In the genomic region with DNA sequence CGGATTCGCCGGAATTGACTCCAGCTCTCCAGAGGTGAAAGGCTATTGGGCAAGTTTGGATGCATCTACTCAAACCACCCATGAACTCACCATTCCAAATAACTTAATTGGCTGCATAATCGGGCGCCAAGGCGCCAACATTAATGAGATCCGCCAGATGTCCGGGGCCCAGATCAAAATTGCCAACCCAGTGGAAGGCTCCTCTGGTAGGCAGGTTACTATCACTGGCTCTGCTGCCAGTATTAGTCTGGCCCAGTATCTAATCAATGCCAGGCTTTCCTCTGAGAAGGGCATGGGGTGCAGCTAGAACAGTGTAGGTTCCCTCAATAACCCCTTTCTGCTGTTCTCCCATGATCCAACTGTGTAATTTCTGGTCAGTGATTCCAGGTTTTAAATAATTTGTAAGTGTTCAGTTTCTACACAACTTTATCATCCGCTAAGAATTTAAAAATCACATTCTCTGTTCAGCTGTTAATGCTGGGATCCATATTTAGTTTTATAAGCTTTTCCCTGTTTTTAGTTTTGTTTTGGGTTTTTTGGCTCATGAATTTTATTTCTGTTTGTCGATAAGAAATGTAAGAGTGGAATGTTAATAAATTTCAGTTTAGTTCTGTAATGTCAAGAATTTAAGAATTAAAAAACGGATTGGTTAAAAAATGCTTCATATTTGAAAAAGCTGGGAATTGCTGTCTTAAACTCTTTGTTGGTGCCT, we compare ENCODE assay signal across 8 cellular contexts. TPM values are rescaled to one million over a fixed set of nuclear protein-coding genes. Genes with fewer than 3 reads are reported as not detected.
A peak's percentile ranks its signal among the peaks of the same experiment; 100 is the strongest.
DNase-seq lines count a peak whose midpoint lies in the region; ATAC-seq and TF ChIP-seq lines count a peak whose summit lies in the region.

No MANE protein-coding gene starts in this region.

- H3K4me3 ChIP-seq in AG04449 (ENCODE audit: low read depth, low read length): peak overlapping the region; percentile 83
- peak overlapping the region; percentile 96 for H3K4me3 ChIP-seq in HFF-Myc (replicated peaks; ENCODE audit: low read depth, low read length)
- peak overlapping the region; percentile 87 for H3K4me3 ChIP-seq in iPS-18a (ENCODE audit: low read length)
- peak overlapping the region; percentile 68 for H3K4me3 ChIP-seq in suprapubic skin

- H3K36me3 Mint-ChIP-seq in activated CD8-positive, alpha-beta T cell treated with anti-CD3 and anti-CD28 coated beads, Interleukin-2, amount 10 ng/mL, durations not matched to agents 7 days and 5 days (ENCODE audit: low read depth): peaks cover 58% of the 10 kb centered on the region

- no peaks in the 10 kb centered on the region for H3K27me3 ChIP-seq in iPS-18a (ENCODE audit: control insufficient read depth, insufficient read depth, low read length)
- no peaks in the 10 kb centered on the region for H3K27me3 ChIP-seq in suprapubic skin

- ATAC-seq in activated CD8-positive, alpha-beta T cell treated with anti-CD3 and anti-CD28 coated beads, Interleukin-2, amount 10 ng/mL, durations not matched to agents 7 days and 5 days: no peak
- ATAC-seq in activated CD4-positive, CD25-positive, alpha-beta regulatory T cell treated with anti-CD3 and anti-CD28 coated beads, Interleukin-2, amount 50 U/mL, for 24 hours: no peak

- H3K36me3 ChIP-seq in iPS-18a (ENCODE audit: control insufficient read depth, low read depth, low read length) (peaks cover 18% of the 10 kb centered on the region), suprapubic skin (peaks cover under 1% of the 10 kb centered on the region)

- peaks cover 4% of the 10 kb centered on the region for H3K9me3 Mint-ChIP-seq in activated CD8-positive, alpha-beta T cell treated with anti-CD3 and anti-CD28 coated beads, Interleukin-2, amount 10 ng/mL, durations not matched to agents 7 days and 5 days (ENCODE audit: insufficient read depth)

- no peak for TF ChIP-seq POLR2A in suprapubic skin (IDR thresholded peaks at IDR 0.05)

- H3K4me1 ChIP-seq in iPS-18a (ENCODE audit: control insufficient read depth, low read depth, low read length): peaks cover 34% of the 10 kb centered on the region
- H3K4me1 ChIP-seq in suprapubic skin: peaks cover 45% of the 10 kb centered on the region

- peak overlapping the region; percentile 100 for H3K27ac Mint-ChIP-seq in activated CD8-positive, alpha-beta T cell treated with anti-CD3 and anti-CD28 coated beads, Interleukin-2, amount 10 ng/mL, durations not matched to agents 7 days and 5 days

- H3K4me1 Mint-ChIP-seq in activated CD8-positive, alpha-beta T cell treated with anti-CD3 and anti-CD28 coated beads, Interleukin-2, amount 10 ng/mL, durations not matched to agents 7 days and 5 days (ENCODE audit: low read depth): peaks cover 56% of the 10 kb centered on the region

- POLR2A ChIA-PET in AG04449 (lab: Yijun Ruan, JAX): interaction anchor here (0.6 to 1.8 kb wide), 8 partner anchors 15 to 174 kb away, joined by 3 to 14 read pairs (median 4); partner anchors contain the start of genes C2orf42, MXD1 and PCYOX1
- POLR2A ChIA-PET in activated CD8-positive, alpha-beta T cell treated with anti-CD3 and anti-CD28 coated beads, Interleukin-2, amount 10 ng/mL, durations not matched to agents 7 days and 5 days (lab: Charles Lee): interaction anchor here (0.8 to 14.2 kb wide), 12 partner anchors 16 to 205 kb away, joined by 3 to 370 read pairs (median 7); partner anchors contain the start of genes C2orf42 and SNRPG

- H3K9me3 ChIP-seq in iPS-18a (ENCODE audit: control insufficient read depth, low read depth, low read length) (no peaks in the 10 kb centered on the region), suprapubic skin (no peaks in the 10 kb centered on the region)

- H3K9ac ChIP-seq in iPS-18a (ENCODE audit: low read length): peak overlapping the region; percentile 99

- TF ChIP-seq CTCF in AG04449 (IDR thresholded peaks at IDR 0.05; ENCODE audit: insufficient read depth, low read length, missing control alignments) (no peak), HFF-Myc (IDR thresholded peaks at IDR 0.05; ENCODE audit: low read depth, low read length, missing control alignments) (no peak), suprapubic skin (IDR thresholded peaks at IDR 0.05) (no peak)

- no peaks in the 10 kb centered on the region for H3K27me3 Mint-ChIP-seq in activated CD8-positive, alpha-beta T cell treated with anti-CD3 and anti-CD28 coated beads, Interleukin-2, amount 10 ng/mL, durations not matched to agents 7 days and 5 days (ENCODE audit: low read depth)

- peak overlapping the region; percentile 97 for H3K4me3 Mint-ChIP-seq in activated CD8-positive, alpha-beta T cell treated with anti-CD3 and anti-CD28 coated beads, Interleukin-2, amount 10 ng/mL, durations not matched to agents 7 days and 5 days

- CTCF ChIA-PET in AG04449 (lab: Yijun Ruan, JAX): interaction anchor here (0.6 to 6.9 kb wide), 11 partner anchors 15 to 214 kb away, joined by 3 to 50 read pairs (median 4); partner anchors contain the start of genes FAM136A and MXD1
- CTCF ChIA-PET in activated CD8-positive, alpha-beta T cell treated with anti-CD3 and anti-CD28 coated beads, Interleukin-2, amount 10 ng/mL, durations not matched to agents 7 days and 5 days (lab: Charles Lee): interaction anchor here (0.7 to 3.7 kb wide), 9 partner anchors 33 to 176 kb away, joined by 3 to 14 read pairs (median 6); no protein-coding TSS in a partner anchor

- TF ChIP-seq EP300 in suprapubic skin (IDR thresholded peaks at IDR 0.05): no peak

- H3K27ac ChIP-seq in iPS-18a (ENCODE audit: low read length) (peak overlapping the region; percentile 95), suprapubic skin (peak overlapping the region; percentile 99)

- under 1% methylated on average over 9 of the region's 11 CpGs for WGBS in suprapubic skin

- no peak for DNase-seq in AG04449 (ENCODE audit: low read depth, low spot score)
- DNase-seq in HFF-Myc (ENCODE audit: extremely low read depth, low read depth): no peak
- no peak for DNase-seq in activated CD8-positive, alpha-beta T cell treated with anti-CD3 and anti-CD28 coated beads, Interleukin-2, amount 10 ng/mL, durations not matched to agents 7 days and 5 days
- DNase-seq in suprapubic skin (ENCODE audit: low spot score in 2 of 2): peak in 1 of 2 donors; percentile 78
- no peak for DNase-seq in RPMI8226
- DNase-seq in NCI-H345 (lab: John Stamatoyannopoulos, UW): no peak

RNA-seq across cellular contexts. Expression of gene PCBP1, which starts 1.4 kb away (rescaled TPM):
- 100 to 1,000 TPM; 516 to 518 TPM for total RNA-seq in activated CD8-positive, alpha-beta T cell treated with anti-CD3 and anti-CD28 coated beads, Interleukin-2, amount 10 ng/mL, durations not matched to agents 7 days and 5 days
- total RNA-seq in suprapubic skin: 100 to 1,000 TPM; 189 to 236 (median 222) TPM
